ENCODE assay signal across 15 cellular contexts in genomic region chr1:231926340-231926739, GRCh38.
"Had no signal": no experiment of that assay in that cellular context is flagged by ENCODE, and none has a peak within 500 bp of the region (broad histone marks: within the 10 kb centered on the region; RNA-seq: fewer than 3 reads in every experiment).

No MANE protein-coding gene starts in this region.

- H3K27me3 ChIP-seq: tibial nerve had no signal

- H3K9me3 Mint-ChIP-seq: activated T-cell treated with anti-CD3 and anti-CD28 coated beads, Interleukin-2, amount 50 U/mL, for 24 hours; central memory CD8-positive, alpha-beta T cell; natural killer cell had no signal

- H3K36me3 Mint-ChIP-seq: activated CD8-positive, alpha-beta memory T cell treated with anti-CD3 and anti-CD28 coated beads, Interleukin-2, amount 10 ng/mL, durations not matched to agents 7 days and 5 days; natural killer cell had no signal

- H3K4me1 Mint-ChIP-seq: activated CD8-positive, alpha-beta memory T cell treated with anti-CD3 and anti-CD28 coated beads, Interleukin-2, amount 10 ng/mL, durations not matched to agents 7 days and 5 days had no signal

- H3K27ac ChIP-seq: epithelial cell of prostate, psoas muscle had no signal

- H3K36me3 ChIP-seq: tibial nerve had no signal

- H3K27ac Mint-ChIP-seq: activated CD8-positive, alpha-beta memory T cell treated with anti-CD3 and anti-CD28 coated beads, Interleukin-2, amount 10 ng/mL, durations not matched to agents 7 days and 5 days; activated T-cell treated with anti-CD3 and anti-CD28 coated beads, Interleukin-2, amount 50 U/mL, for 24 hours; natural killer cell had no signal

- H3K4me3 ChIP-seq: lung, mucosa of descending colon, psoas muscle, tibial nerve had no signal

- H3K9me3 ChIP-seq: mucosa of descending colon, psoas muscle, tibial nerve had no signal

- H3K4me1 ChIP-seq: psoas muscle had no signal

- DNase-seq: activated CD4-positive, CD25-positive, alpha-beta regulatory T cell; activated CD8-positive, alpha-beta memory T cell treated with anti-CD3 and anti-CD28 coated beads, Interleukin-2, amount 10 ng/mL, durations not matched to agents 7 days and 5 days; activated gamma-delta T cell treated with Interleukin-2 at 50 U/mL for 16 hours; activated T-cell treated with anti-CD3 and anti-CD28 coated beads, Interleukin-2, amount 50 U/mL, for 24 hours; cortex of kidney; effector CD8-positive, alpha-beta T cell; mucosa of descending colon; natural killer cell; psoas muscle; SIG-M5; T-helper 2 cell had no signal

- H3K27me3 Mint-ChIP-seq: activated CD8-positive, alpha-beta memory T cell treated with anti-CD3 and anti-CD28 coated beads, Interleukin-2, amount 10 ng/mL, durations not matched to agents 7 days and 5 days; activated T-cell treated with anti-CD3 and anti-CD28 coated beads, Interleukin-2, amount 50 U/mL, for 24 hours; central memory CD8-positive, alpha-beta T cell had no signal

- ATAC-seq: activated CD8-positive, alpha-beta memory T cell treated with anti-CD3 and anti-CD28 coated beads, Interleukin-2, amount 10 ng/mL, durations not matched to agents 7 days and 5 days; mucosa of descending colon; natural killer cell had no signal

- H3K4me3 Mint-ChIP-seq: activated CD8-positive, alpha-beta memory T cell treated with anti-CD3 and anti-CD28 coated beads, Interleukin-2, amount 10 ng/mL, durations not matched to agents 7 days and 5 days; activated T-cell treated with anti-CD3 and anti-CD28 coated beads, Interleukin-2, amount 50 U/mL, for 24 hours; central memory CD8-positive, alpha-beta T cell; natural killer cell had no signal
